ENCODE assay signal across 8 cellular contexts in genomic region chr10:63465293-63466167, GRCh38. TPM values are rescaled to one million over a fixed set of nuclear protein-coding genes. Genes with fewer than 3 reads are reported as not detected.
A peak's percentile ranks its signal among the peaks of the same experiment; 100 is the strongest.
DNase-seq lines count a peak whose midpoint lies in the region; ATAC-seq, FAIRE-seq and TF ChIP-seq lines count a peak whose summit lies in the region.

A gene with protein sequence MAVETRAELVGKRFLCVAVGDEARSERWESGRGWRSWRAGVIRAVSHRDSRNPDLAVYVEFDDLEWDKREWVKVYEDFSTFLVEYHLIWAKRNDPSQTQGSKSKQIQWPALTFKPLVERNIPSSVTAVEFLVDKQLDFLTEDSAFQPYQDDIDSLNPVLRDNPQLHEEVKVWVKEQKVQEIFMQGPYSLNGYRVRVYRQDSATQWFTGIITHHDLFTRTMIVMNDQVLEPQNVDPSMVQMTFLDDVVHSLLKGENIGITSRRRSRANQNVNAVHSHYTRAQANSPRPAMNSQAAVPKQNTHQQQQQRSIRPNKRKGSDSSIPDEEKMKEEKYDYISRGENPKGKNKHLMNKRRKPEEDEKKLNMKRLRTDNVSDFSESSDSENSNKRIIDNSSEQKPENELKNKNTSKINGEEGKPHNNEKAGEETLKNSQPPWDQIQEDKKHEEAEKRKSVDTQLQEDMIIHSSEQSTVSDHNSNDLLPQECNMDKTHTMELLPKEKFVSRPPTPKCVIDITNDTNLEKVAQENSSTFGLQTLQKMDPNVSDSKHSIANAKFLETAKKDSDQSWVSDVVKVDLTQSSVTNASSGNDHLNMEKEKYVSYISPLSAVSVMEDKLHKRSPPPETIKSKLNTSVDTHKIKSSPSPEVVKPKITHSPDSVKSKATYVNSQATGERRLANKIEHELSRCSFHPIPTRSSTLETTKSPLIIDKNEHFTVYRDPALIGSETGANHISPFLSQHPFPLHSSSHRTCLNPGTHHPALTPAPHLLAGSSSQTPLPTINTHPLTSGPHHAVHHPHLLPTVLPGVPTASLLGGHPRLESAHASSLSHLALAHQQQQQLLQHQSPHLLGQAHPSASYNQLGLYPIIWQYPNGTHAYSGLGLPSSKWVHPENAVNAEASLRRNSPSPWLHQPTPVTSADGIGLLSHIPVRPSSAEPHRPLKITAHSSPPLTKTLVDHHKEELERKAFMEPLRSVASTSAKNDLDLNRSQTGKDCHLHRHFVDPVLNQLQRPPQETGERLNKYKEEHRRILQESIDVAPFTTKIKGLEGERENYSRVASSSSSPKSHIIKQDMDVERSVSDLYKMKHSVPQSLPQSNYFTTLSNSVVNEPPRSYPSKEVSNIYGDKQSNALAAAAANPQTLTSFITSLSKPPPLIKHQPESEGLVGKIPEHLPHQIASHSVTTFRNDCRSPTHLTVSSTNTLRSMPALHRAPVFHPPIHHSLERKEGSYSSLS (N-terminal part only) (minus strand): TSS chr10:63465977. CDS start chr10:63465662, 315 bp downstream.

- H3K36me3 ChIP-seq in HepG2 (replicated peaks in 1 of 2; ENCODE audit: control insufficient read depth in 1 of 2, insufficient read depth in 2 of 2, low read length in 2 of 2), result no peaks in the 10 kb centered on the region

- peak within 1 kb of the TSS; percentile 97 for H3K27ac ChIP-seq in HepG2 (ENCODE audit: extremely low read length, insufficient read depth, low read length)

- no peaks in the 10 kb centered on the region for H3K9me3 ChIP-seq in HepG2 (ENCODE audit: low read length)

- in situ Hi-C loops in HepG2 (cut with HindIII; ENCODE audit: extremely low pct_ligation_motif_present, low pct_unique_long_range_greater_than_20kb), result no loop called here

- peak; percentile 53 for DNase-seq in AG09309 (ENCODE audit: low read depth)
- DNase-seq in NCI-H510A treated with DMSO at 0.1 percent for 48 hours (lab: John Stamatoyannopoulos, UW), result peak; percentile 31
- peak; percentile 42 to 44 for DNase-seq in activated CD4-positive, alpha-beta T cell treated with anti-CD3 and anti-CD28 coated beads, Interleukin-2, amount 50 U/mL, for 4 hours
- DNase-seq in dermis microvascular lymphatic vessel endothelial cell (ENCODE audit: low read depth in 2 of 2), result peak; percentile 76 to 88
- peak; percentile 62 for DNase-seq in HepG2 (ENCODE audit: low spot score)
- peak; percentile 61 for DNase-seq in stimulated activated CD4-positive, alpha-beta T cell treated with anti-CD3 and anti-CD28 coated beads, Interleukin-4, amount 100 ng/mL, for 1 hour

- BruUV-seq in HepG2 (replicated peaks; lab: Mats Ljungman, UMichigan), result no TSS peak

- WGBS in HepG2 (ENCODE audit: low lambda C conversion rate), result under 1% methylated on average over 51 of the region's 104 CpGs

- peak; percentile 71 for TF ChIP-seq RAD21 in HepG2 (CRISPR knock-in tag; IDR thresholded peaks at IDR 0.05)

- ATAC-seq in GM18861 (IDR thresholded peaks at IDR 0.05; ENCODE audit: unreplicated experiment) (peak; percentile 47), HG03095 (IDR thresholded peaks at IDR 0.05; ENCODE audit: unreplicated experiment) (peak; percentile 62), HepG2 (peak; percentile 88)

- H2AFZ ChIP-seq in HepG2 (ENCODE audit: low read length), result peak within 1 kb of the TSS; percentile 65

- FAIRE-seq in HepG2 (lab: Jason Lieb, UNC), result no peak

- peak within 1 kb of the TSS; percentile 76 for H3K4me3 ChIP-seq in AG09309 (ENCODE audit: control insufficient read depth, low read depth, low read length)
- H3K4me3 ChIP-seq in HepG2 (replicated peaks in 1 of 3; ENCODE audit: insufficient read depth in 1 of 3, low read depth in 2 of 3, low read length in 3 of 3), result peak within 1 kb of the TSS; percentile 78 to 98 (median 96)

- H3K9ac ChIP-seq in HepG2 (ENCODE audit: insufficient read depth, low read depth, low read length), result peak within 1 kb of the TSS; percentile 92

- TF ChIP-seq CTCF in AG09309 (IDR thresholded peaks at IDR 0.05; ENCODE audit: control insufficient read depth, insufficient read depth, low read depth, low read length, missing control alignments) (no peak), HepG2 (CRISPR knock-in tag; IDR thresholded peaks at IDR 0.05) (peak; percentile 57)

- POLR2A ChIA-PET in HepG2 (lab: Yijun Ruan, JAX), result interaction anchor here (1.4 to 1.7 kb wide), 2 partner anchors 164 to 197 kb away, joined by 4 to 7 read pairs; no protein-coding TSS in a partner anchor

- intact Hi-C loops in HepG2 (cut with micrococcal nuclease; ENCODE audit: unreplicated experiment), result loop anchor here (1.0 to 10.0 kb wide), 4 partner anchors 57 to 251 kb away; no protein-coding TSS in a partner anchor

- TF ChIP-seq POLR2A in HepG2 (IDR thresholded peaks at IDR 0.05; ENCODE audit: insufficient read depth in 1 of 2, low read depth in 2 of 2, low read length in 2 of 2), result peak; percentile 70 to 83

- H3K4me1 ChIP-seq in HepG2 (ENCODE audit: insufficient read depth, low read length), result peaks cover 49% of the 10 kb centered on the region

- peak within 1 kb of the TSS; percentile 75 for H3K4me2 ChIP-seq in HepG2 (ENCODE audit: low read depth, low read length)

- peaks cover 12% of the 10 kb centered on the region for H4K20me1 ChIP-seq in HepG2 (ENCODE audit: insufficient read depth, low read length)

- CTCF ChIA-PET in HepG2 (lab: Yijun Ruan, JAX; ENCODE audit: low intra/inter-chr PET ratio, low total read pairs), result no interaction called here

- H3K27me3 ChIP-seq in HepG2 (ENCODE audit: control insufficient read depth in 1 of 2, insufficient read depth in 2 of 2, low read length in 2 of 2), result no peaks in the 10 kb centered on the region; a peak in 1 of 5 replicates

- TF ChIP-seq EP300 in HepG2 (IDR thresholded peaks at IDR 0.05; ENCODE audit: low read depth in 2 of 2, low read length in 2 of 2) (peak; percentile 30 to 56; a peak in 2 of 4 replicates), HepG2 (CRISPR knock-in tag; IDR thresholded peaks at IDR 0.05; ENCODE audit: borderline replicate concordance) (no peak)

- H3K79me2 ChIP-seq in HepG2 (ENCODE audit: insufficient read depth, low read length), result peaks cover 95% of the 10 kb centered on the region

TF ChIP-seq in HepG2, 621 proteins besides CTCF, POLR2A, EP300 and RAD21 (continues in another document):
- TF ChIP-seq KDM3A (CRISPR knock-in tag; IDR thresholded peaks at IDR 0.05; ENCODE audit: low read depth) (peak; percentile 60; the same call in 1 of the 2 replicates), RBM39 (IDR thresholded peaks at IDR 0.05; ENCODE audit: low read depth, low read length, poor library complexity, severe bottlenecking) (peak; percentile 37), ZSCAN30 (CRISPR knock-in tag; IDR thresholded peaks at IDR 0.05) (no peak), FOXM1 (CRISPR knock-in tag; IDR thresholded peaks at IDR 0.05) (no peak), ZNF660 (CRISPR knock-in tag; IDR thresholded peaks at IDR 0.05; ENCODE audit: borderline replicate concordance, low read depth) (no peak), PHF21A (CRISPR knock-in tag; IDR thresholded peaks at IDR 0.05) (peak; percentile 81), ZKSCAN8 (CRISPR knock-in tag; IDR thresholded peaks at IDR 0.05; ENCODE audit: borderline replicate concordance) (no peak), CREM (IDR thresholded peaks at IDR 0.05) (no peak), CREM (CRISPR knock-in tag; IDR thresholded peaks at IDR 0.05) (no peak), ZBTB38 (CRISPR knock-in tag; IDR thresholded peaks at IDR 0.05) (peak; percentile 89), PCBP1 (IDR thresholded peaks at IDR 0.05; ENCODE audit: borderline replicate concordance, low read depth, low read length) (0 out of 2 replicates have a peak, but pooled peaks have one; percentile 20), ZNF513 (CRISPR knock-in tag; conservative IDR thresholded peaks at IDR 0.05) (0 out of 2 replicates have a peak, but pooled peaks have one; percentile 66), BRD4 (CRISPR knock-in tag; IDR thresholded peaks at IDR 0.05) (peak; percentile 33; the same call in 1 of the 2 replicates), TARDBP (CRISPR knock-in tag; IDR thresholded peaks at IDR 0.05) (no peak; the same call in 1 of the 2 replicates), NPAS2 (CRISPR knock-in tag; IDR thresholded peaks at IDR 0.05; ENCODE audit: borderline replicate concordance) (no peak)

RNA-seq across cellular contexts. Expression of the gene that starts here (rescaled TPM):
- 103 and 145 TPM in 2 replicates for total RNA-seq in dermis microvascular lymphatic vessel endothelial cell
- total RNA-seq in HepG2 (2016; rRNA removed; fragmentation: Illumina TruSeq; extraction: Trizol), result 42.7 and 51.4 TPM in 2 replicates
- 10.6 and 12.0 TPM in 2 replicates for total RNA-seq in HepG2 (2016; cell fraction: cytosol; rRNA removed; fragmentation: Illumina TruSeq; extraction: Trizol; ENCODE audit: low read depth)
- 38.0 and 48.1 TPM in 2 replicates for total RNA-seq in HepG2 (2016; cell fraction: insoluble cytoplasmic fraction; rRNA removed; fragmentation: Illumina TruSeq; extraction: Trizol)
- total RNA-seq in HepG2 (2016; cell fraction: membrane; rRNA removed; fragmentation: Illumina TruSeq; extraction: Trizol), result 16.5 and 17.1 TPM in 2 replicates
- total RNA-seq in HepG2 (2016; cell fraction: nucleus; rRNA removed; fragmentation: Illumina TruSeq; extraction: Trizol), result 121 and 123 TPM in 2 replicates
- 34.9 and 42.3 TPM in 2 replicates for polyA plus RNA-seq in HepG2 (2011; rRNA removed)
- 15.7 and 25.3 TPM in 2 replicates for polyA plus RNA-seq in HepG2 (2011; cell fraction: cytosol; rRNA removed)
- 46.2 and 51.3 TPM in 2 replicates for polyA plus RNA-seq in HepG2 (2011; cell fraction: nucleus; rRNA removed)
- polyA plus RNA-seq in HepG2 (2012), result 44.1 and 47.8 TPM in 2 replicates
- polyA plus RNA-seq in HepG2 (2016; cell fraction: cytosol; fragmentation: Illumina TruSeq; extraction: Trizol; ENCODE audit: low read depth), result 0.93 and 1.1 TPM in 2 replicates
- 22.2 and 27.2 TPM in 2 replicates for polyA plus RNA-seq in HepG2 (2016; cell fraction: insoluble cytoplasmic fraction; fragmentation: Illumina TruSeq; extraction: Trizol; ENCODE audit: low read depth)
- polyA plus RNA-seq in HepG2 (2016; cell fraction: membrane; fragmentation: Illumina TruSeq; extraction: Trizol; ENCODE audit: low read depth), result 2.7 and 3.3 TPM in 2 replicates
- 68.6 and 81.1 TPM in 2 replicates for polyA plus RNA-seq in HepG2 (2016; cell fraction: nucleus; fragmentation: Illumina TruSeq; extraction: Trizol; ENCODE audit: insufficient read depth, low read depth)
- polyA minus RNA-seq in HepG2 (2011; rRNA and poly(A)+ RNA removed; ENCODE audit: low replicate concordance), result 45.1 and 116 TPM in 2 replicates
- polyA minus RNA-seq in HepG2 (2011; cell fraction: cytosol; rRNA and poly(A)+ RNA removed), result 51.2 and 58.4 TPM in 2 replicates
- polyA minus RNA-seq in HepG2 (2011; cell fraction: nucleus; rRNA and poly(A)+ RNA removed), result 378 and 386 TPM in 2 replicates

Comparison
In these comparisons a context has a peak if more than half of its experiments do, and no peak if none do; other contexts are left out.
1. Peak in every context shown above with its lines: DNase-seq, ATAC-seq, H3K4me3 ChIP-seq and H3K27ac ChIP-seq.
2. DNase-seq: peak in every context shown above with its lines; median percentile 82 in dermis microvascular lymphatic vessel endothelial cell; 62 in HepG2; 61 in stimulated activated CD4-positive, alpha-beta T cell treated with anti-CD3 and anti-CD28 coated beads, Interleukin-4, amount 100 ng/mL, for 1 hour; 53 in AG09309; 43 in activated CD4-positive, alpha-beta T cell treated with anti-CD3 and anti-CD28 coated beads, Interleukin-2, amount 50 U/mL, for 4 hours; 31 in NCI-H510A treated with DMSO at 0.1 percent for 48 hours.